7 cellular contexts compared by ENCODE assay signal in genomic region chr5:60041996-60042664, GRCh38.
A peak's percentile ranks its signal among the peaks of the same experiment; 100 is the strongest.
DNase-seq lines count a peak whose midpoint lies in the region; TF ChIP-seq lines count a peak whose summit lies in the region.
"Not testable (repeated sequence)": the region's sequence is repeated elsewhere in the genome, so short reads cannot be mapped to it uniquely, and the experiment has no call there.

No MANE protein-coding gene starts in this region.

- not testable (repeated sequence) for H2AFZ ChIP-seq in hepatocyte

- H3K18ac ChIP-seq in mesendoderm (ENCODE audit: low read length): not testable (repeated sequence)

- intact Hi-C loops in stomach (cut with DNase I; ENCODE audit: low total_unique reads): not testable (repeated sequence)

- not testable (repeated sequence) for H3K9me3 ChIP-seq in NT2/D1 (ENCODE audit: insufficient read depth, low read length); hepatocyte (ENCODE audit: low read depth); stomach

- H2BK120ac ChIP-seq in mesendoderm (ENCODE audit: low read depth, low read length): not testable (repeated sequence)

- H3K4ac ChIP-seq in mesendoderm (ENCODE audit: low read depth, low read length): not testable (repeated sequence)

- H4K5ac ChIP-seq in mesendoderm (ENCODE audit: low read length): not testable (repeated sequence)

- H2AK5ac ChIP-seq in mesendoderm (ENCODE audit: low read length): not testable (repeated sequence)

- not testable (repeated sequence) for H4K20me1 ChIP-seq in hepatocyte (ENCODE audit: insufficient read depth, poor library complexity, severe bottlenecking)

- TF ChIP-seq POLR2A in stomach (IDR thresholded peaks at IDR 0.05): not testable (repeated sequence)

- H2BK5ac ChIP-seq in mesendoderm (ENCODE audit: low read length): not testable (repeated sequence)

- not testable (repeated sequence) for TF ChIP-seq EP300 in stomach (IDR thresholded peaks at IDR 0.05)

- not testable (repeated sequence) for H2BK15ac ChIP-seq in mesendoderm (replicated peaks; ENCODE audit: low read depth)

- not testable (repeated sequence) for H3K4me3 ChIP-seq in NT2/D1 (ENCODE audit: insufficient read length, low read depth); hepatocyte; mesendoderm (ENCODE audit: low read length); stomach

- not testable (repeated sequence) for H3K27ac ChIP-seq in hepatocyte; mesendoderm (ENCODE audit: low read depth, low read length); stomach

- H3K79me1 ChIP-seq in mesendoderm (ENCODE audit: low read length): not testable (repeated sequence)

- not testable (repeated sequence) for H3K4me1 ChIP-seq in NT2/D1 (ENCODE audit: insufficient read depth, insufficient read length); hepatocyte (ENCODE audit: insufficient read depth); mesendoderm (ENCODE audit: control insufficient read depth, low read depth, low read length); stomach

- H3K4me2 ChIP-seq in hepatocyte; mesendoderm (ENCODE audit: low read length): not testable (repeated sequence)

- not testable (repeated sequence) for H3K9ac ChIP-seq in NT2/D1 (ENCODE audit: insufficient read length, low read depth); mesendoderm (ENCODE audit: low read length)

- TF ChIP-seq CTCF in hepatocyte (IDR thresholded peaks at IDR 0.05; ENCODE audit: poor library complexity); stomach (IDR thresholded peaks at IDR 0.05): not testable (repeated sequence)

- peak overlapping the region; percentile 49 for H3K56ac ChIP-seq in mesendoderm (ENCODE audit: low read length)

- not testable (repeated sequence) for H3K9me2 ChIP-seq in hepatocyte (replicated peaks; ENCODE audit: insufficient read depth)

- not testable (repeated sequence) for H3K36me3 ChIP-seq in NT2/D1 (ENCODE audit: insufficient read depth, insufficient read length, low read length); hepatocyte (replicated peaks; ENCODE audit: insufficient read depth, low read depth); mesendoderm (ENCODE audit: control insufficient read depth, insufficient read depth, low read length); stomach

- 59% methylated on average over 6 of the region's 6 CpGs for WGBS in hepatocyte (ENCODE audit: low lambda C conversion rate, missing lambda C conversion rate)
- WGBS in mesendoderm (ENCODE audit: extremely low coverage, insufficient coverage, low lambda C conversion rate): no CpG with 5 or more reads among the region's 6 CpGs
- 41 to 68% (median 59%) methylated on average over 4 to 6 of the region's 6 CpGs for WGBS in stomach, 5 donors

- H3K79me2 ChIP-seq in hepatocyte; mesendoderm (ENCODE audit: control insufficient read depth, insufficient read depth, low read length): not testable (repeated sequence)

- not testable (repeated sequence) for H3K23ac ChIP-seq in mesendoderm (ENCODE audit: low read length)

- peak; percentile 4 for DNase-seq in DMS79 treated with DMSO at 0.1 percent for 48 hours (lab: John Stamatoyannopoulos, UW)
- peak in 2 of 3 experiments; percentile 16 to 41 for DNase-seq in NCI-H1417 (lab: John Stamatoyannopoulos, UW)
- DNase-seq in NCI-H345 (lab: John Stamatoyannopoulos, UW): peak; percentile 45
- DNase-seq in NT2/D1 (ENCODE audit: low read depth, low spot score): peak; percentile 8
- peak; percentile 17 for DNase-seq in hepatocyte (ENCODE audit: low spot score)
- peak; percentile 66 for DNase-seq in mesendoderm
- DNase-seq in stomach: peak; percentile 26

- H3K27me3 ChIP-seq in NT2/D1 (ENCODE audit: insufficient read depth, insufficient read length); hepatocyte; mesendoderm (ENCODE audit: insufficient read depth, low read length, poor library complexity); stomach: not testable (repeated sequence)

- not testable (repeated sequence) for H4K8ac ChIP-seq in mesendoderm (ENCODE audit: low read depth, low read length)

Comparison
In these comparisons a context has a peak if more than half of its experiments do, and no peak if none do; other contexts are left out.
1. DNase-seq: peak in every context shown above with its lines; median percentile 66 in mesendoderm; 45 in NCI-H345; 28 in NCI-H1417; 26 in stomach; 17 in hepatocyte; 8 in NT2/D1; 4 in DMS79 treated with DMSO at 0.1 percent for 48 hours.